In genomic region chr22:41501209-41501608, GRCh38 we compare ENCODE assay signal across 9 cellular contexts. TPM values are rescaled to one million over a fixed set of nuclear protein-coding genes. Genes with fewer than 3 reads are reported as not detected.
DNase-seq lines count a peak whose midpoint lies in the region; ATAC-seq, FAIRE-seq and TF ChIP-seq lines count a peak whose summit lies in the region.
"Had no signal": no experiment of that assay in that cellular context is flagged by ENCODE, and none has a peak within 500 bp of the region (broad histone marks: within the 10 kb centered on the region; RNA-seq: fewer than 3 reads in every experiment).

No MANE protein-coding gene starts in this region.

- in situ Hi-C loops in HepG2 (cut with HindIII; ENCODE audit: extremely low pct_ligation_motif_present, low pct_unique_long_range_greater_than_20kb) = no loop called here

- no peaks in the 10 kb centered on the region for H3K4me1 ChIP-seq in HepG2 (ENCODE audit: insufficient read depth, low read length)

- peaks cover 7% of the 10 kb centered on the region for H3K79me2 ChIP-seq in HepG2 (ENCODE audit: insufficient read depth, low read length)

- POLR2A ChIA-PET in CD4-positive, alpha-beta T cell (lab: Charles Lee) = no interaction called here
- POLR2A ChIA-PET in activated CD4-positive, alpha-beta memory T cell treated with anti-CD3 and anti-CD28 coated beads for 36 hours (lab: Charles Lee) = interaction anchor here (1.0 kb wide), 1 partner anchor 32 kb away, joined by 3 read pairs; the partner anchor contains the start of genes ACO2 and PHF5A
- POLR2A ChIA-PET in HepG2 (lab: Yijun Ruan, JAX) = no interaction called here

- peak in 1 of 10 experiments; percentile 16 for DNase-seq in CD4-positive, alpha-beta T cell
- DNase-seq in HCEC 1CT = peak; percentile 23
- DNase-seq in activated CD4-positive, alpha-beta memory T cell treated with anti-CD3 and anti-CD28 coated beads for 36 hours = peak; percentile 33
- peak; percentile 23 for DNase-seq in HepG2 (ENCODE audit: low spot score)
- DNase-seq in KG1 (lab: John Stamatoyannopoulos, UW) = no peak

- no peak overlapping the region for H3K27ac ChIP-seq in CD4-positive, alpha-beta T cell (ENCODE audit: low read depth, low read length)
- no peak overlapping the region for H3K27ac ChIP-seq in HepG2 (ENCODE audit: extremely low read length, insufficient read depth, low read length)

- H3K36me3 Mint-ChIP-seq in CD4-positive, alpha-beta T cell (ENCODE audit: low read depth) = peaks cover 57% of the 10 kb centered on the region
- H3K36me3 Mint-ChIP-seq in activated CD4-positive, alpha-beta memory T cell treated with anti-CD3 and anti-CD28 coated beads for 36 hours = peaks cover 12% of the 10 kb centered on the region

- no peak overlapping the region for H3K4me3 ChIP-seq in HepG2 (replicated peaks in 1 of 3; ENCODE audit: insufficient read depth in 1 of 3, low read depth in 2 of 3, low read length in 3 of 3)

- H2AFZ ChIP-seq in HepG2 (ENCODE audit: low read length) = no peak overlapping the region

- H3K27me3 ChIP-seq in CD4-positive, alpha-beta T cell (ENCODE audit: control insufficient read depth, insufficient read depth, low read length) = no peaks in the 10 kb centered on the region
- no peaks in the 10 kb centered on the region for H3K27me3 ChIP-seq in HepG2 (ENCODE audit: control insufficient read depth in 1 of 2, insufficient read depth in 2 of 2, low read length in 2 of 2)

- intact Hi-C loops in CD4-positive, alpha-beta T cell (cut with DNase I, micrococcal nuclease) = loop anchor here in 1 of 2 experiments (10.0 kb wide), 1 partner anchor 576 kb away; no protein-coding TSS in a partner anchor
- intact Hi-C loops in activated CD4-positive, alpha-beta memory T cell treated with anti-CD3 and anti-CD28 coated beads for 36 hours (cut with micrococcal nuclease) = no loop called here
- intact Hi-C loops in HepG2 (cut with micrococcal nuclease; ENCODE audit: unreplicated experiment) = loop anchor here (1.0 kb wide), 1 partner anchor 97 kb away; no protein-coding TSS in a partner anchor

- no peak overlapping the region for H3K4me3 Mint-ChIP-seq in CD4-positive, alpha-beta T cell
- no peak overlapping the region for H3K4me3 Mint-ChIP-seq in activated CD4-positive, alpha-beta memory T cell treated with anti-CD3 and anti-CD28 coated beads for 36 hours

- 95% methylated on average over 5 of the region's 5 CpGs for WGBS in HepG2 (ENCODE audit: low lambda C conversion rate)

- TF ChIP-seq RAD21 in HepG2 (CRISPR knock-in tag; IDR thresholded peaks at IDR 0.05) = 0 out of 2 replicates have a peak, but pooled peaks have one; percentile 38

- H3K27ac Mint-ChIP-seq in CD4-positive, alpha-beta T cell = no peak overlapping the region
- no peak overlapping the region for H3K27ac Mint-ChIP-seq in activated CD4-positive, alpha-beta memory T cell treated with anti-CD3 and anti-CD28 coated beads for 36 hours

- H3K9me3 ChIP-seq in CD4-positive, alpha-beta T cell (ENCODE audit: control insufficient read depth, low read length) = no peaks in the 10 kb centered on the region
- no peaks in the 10 kb centered on the region for H3K9me3 ChIP-seq in HepG2 (ENCODE audit: low read length)

- H3K9me3 Mint-ChIP-seq in CD4-positive, alpha-beta T cell = no peaks in the 10 kb centered on the region
- H3K9me3 Mint-ChIP-seq in activated CD4-positive, alpha-beta memory T cell treated with anti-CD3 and anti-CD28 coated beads for 36 hours = no peaks in the 10 kb centered on the region

- H3K36me3 ChIP-seq in HepG2 (replicated peaks in 1 of 2; ENCODE audit: control insufficient read depth in 1 of 2, insufficient read depth in 2 of 2, low read length in 2 of 2) = peaks cover 13 to 38% of the 10 kb centered on the region in 2 experiments

- TF ChIP-seq POLR2A in HepG2 (IDR thresholded peaks at IDR 0.05; ENCODE audit: insufficient read depth in 1 of 2, low read depth in 2 of 2, low read length in 2 of 2) = no peak

- CTCF ChIA-PET in CD4-positive, alpha-beta T cell (lab: Charles Lee) = interaction anchor here (0.5 to 2.9 kb wide), 4 partner anchors 9 to 97 kb away, joined by 3 to 20 read pairs (median 3); no protein-coding TSS in a partner anchor
- CTCF ChIA-PET in activated CD4-positive, alpha-beta memory T cell treated with anti-CD3 and anti-CD28 coated beads for 36 hours (lab: Charles Lee) = interaction anchor here (1.1 to 4.9 kb wide), 5 partner anchors 13 to 102 kb away, joined by 3 to 68 read pairs (median 4); no protein-coding TSS in a partner anchor
- CTCF ChIA-PET in HepG2 (lab: Yijun Ruan, JAX; ENCODE audit: low intra/inter-chr PET ratio, low total read pairs) = interaction anchor here (1.2 kb wide), 1 partner anchor 97 kb away, joined by 8 read pairs; no protein-coding TSS in a partner anchor

- no peak overlapping the region for H3K4me2 ChIP-seq in HepG2 (ENCODE audit: low read depth, low read length)

- TF ChIP-seq EP300 in HepG2 (IDR thresholded peaks at IDR 0.05; ENCODE audit: low read depth in 2 of 2, low read length in 2 of 2) = no peak
- no peak for TF ChIP-seq EP300 in HepG2 (CRISPR knock-in tag; IDR thresholded peaks at IDR 0.05; ENCODE audit: borderline replicate concordance)

- no TSS peak for BruUV-seq in HepG2 (replicated peaks; lab: Mats Ljungman, UMichigan)

- peak; percentile 57 for ATAC-seq in CD4-positive, alpha-beta T cell (ENCODE audit: poor library complexity)
- ATAC-seq in HepG2 = peak; percentile 79
- ATAC-seq in HG02571 (IDR thresholded peaks at IDR 0.05; ENCODE audit: unreplicated experiment) = no peak
- ATAC-seq in HG03460 (IDR thresholded peaks at IDR 0.05; ENCODE audit: unreplicated experiment) = no peak
- no peak for ATAC-seq in GM21515 (IDR thresholded peaks at IDR 0.05; ENCODE audit: unreplicated experiment)

- no peaks in the 10 kb centered on the region for H4K20me1 ChIP-seq in HepG2 (ENCODE audit: insufficient read depth, low read length)

- no peaks in the 10 kb centered on the region for H3K4me1 Mint-ChIP-seq in CD4-positive, alpha-beta T cell (ENCODE audit: low read depth)
- H3K4me1 Mint-ChIP-seq in activated CD4-positive, alpha-beta memory T cell treated with anti-CD3 and anti-CD28 coated beads for 36 hours (ENCODE audit: low read depth) = no peaks in the 10 kb centered on the region

- no peak overlapping the region for H3K9ac ChIP-seq in HepG2 (ENCODE audit: insufficient read depth, low read depth, low read length)

- no peak for FAIRE-seq in HepG2 (lab: Jason Lieb, UNC)
- FAIRE-seq: H54 had no signal

- TF ChIP-seq CTCF in CD4-positive, alpha-beta T cell (IDR thresholded peaks at IDR 0.05) = no peak
- peak; percentile 53 for TF ChIP-seq CTCF in HepG2 (CRISPR knock-in tag; IDR thresholded peaks at IDR 0.05)

- no peaks in the 10 kb centered on the region for H3K27me3 Mint-ChIP-seq in CD4-positive, alpha-beta T cell
- no peaks in the 10 kb centered on the region for H3K27me3 Mint-ChIP-seq in activated CD4-positive, alpha-beta memory T cell treated with anti-CD3 and anti-CD28 coated beads for 36 hours

RNA-seq across cellular contexts. Expression of gene ACO2, which starts 32.3 kb away (rescaled TPM):
- 10 to 100 TPM; 69.5 to 71.9 TPM for total RNA-seq in CD4-positive, alpha-beta T cell
- 100 to 1,000 TPM; 103 to 105 TPM for total RNA-seq in activated CD4-positive, alpha-beta memory T cell treated with anti-CD3 and anti-CD28 coated beads for 36 hours
- total RNA-seq in HepG2 (2016; rRNA removed; fragmentation: Illumina TruSeq; extraction: Trizol) = 39.3 and 45.6 TPM in 2 replicates
- 34.7 and 46.3 TPM in 2 replicates for total RNA-seq in HepG2 (2016; cell fraction: cytosol; rRNA removed; fragmentation: Illumina TruSeq; extraction: Trizol; ENCODE audit: low read depth)
- 35.3 and 49.1 TPM in 2 replicates for total RNA-seq in HepG2 (2016; cell fraction: insoluble cytoplasmic fraction; rRNA removed; fragmentation: Illumina TruSeq; extraction: Trizol)
- 68.4 and 83.2 TPM in 2 replicates for total RNA-seq in HepG2 (2016; cell fraction: membrane; rRNA removed; fragmentation: Illumina TruSeq; extraction: Trizol)
- total RNA-seq in HepG2 (2016; cell fraction: nucleus; rRNA removed; fragmentation: Illumina TruSeq; extraction: Trizol) = 37.1 and 37.3 TPM in 2 replicates
- polyA plus RNA-seq in HepG2 (2011; rRNA removed) = 19.2 and 19.4 TPM in 2 replicates
- polyA plus RNA-seq in HepG2 (2011; cell fraction: cytosol; rRNA removed) = 34.8 and 36.5 TPM in 2 replicates
- polyA plus RNA-seq in HepG2 (2011; cell fraction: nucleus; rRNA removed) = 61.6 and 75.9 TPM in 2 replicates
- 57.9 and 62.9 TPM in 2 replicates for polyA plus RNA-seq in HepG2 (2012)
- polyA plus RNA-seq in HepG2 (2016; cell fraction: cytosol; fragmentation: Illumina TruSeq; extraction: Trizol; ENCODE audit: low read depth) = 61.5 and 78.5 TPM in 2 replicates
- 39.9 and 50.2 TPM in 2 replicates for polyA plus RNA-seq in HepG2 (2016; cell fraction: insoluble cytoplasmic fraction; fragmentation: Illumina TruSeq; extraction: Trizol; ENCODE audit: low read depth)
- polyA plus RNA-seq in HepG2 (2016; cell fraction: membrane; fragmentation: Illumina TruSeq; extraction: Trizol; ENCODE audit: low read depth) = 77.9 and 110 TPM in 2 replicates
- 51.9 and 54.4 TPM in 2 replicates for polyA plus RNA-seq in HepG2 (2016; cell fraction: nucleus; fragmentation: Illumina TruSeq; extraction: Trizol; ENCODE audit: insufficient read depth, low read depth)
- 18.9 and 35.9 TPM in 2 replicates for polyA minus RNA-seq in HepG2 (2011; rRNA and poly(A)+ RNA removed; ENCODE audit: low replicate concordance)
- 31.6 and 35.4 TPM in 2 replicates for polyA minus RNA-seq in HepG2 (2011; cell fraction: cytosol; rRNA and poly(A)+ RNA removed)
- polyA minus RNA-seq in HepG2 (2011; cell fraction: nucleus; rRNA and poly(A)+ RNA removed) = 29.2 and 32.8 TPM in 2 replicates

RNA-seq across cellular contexts. Expression of gene PHF5A, which starts 32.7 kb away (rescaled TPM):
- total RNA-seq in CD4-positive, alpha-beta T cell = 10 to 100 TPM; 41.3 to 44.2 TPM
- total RNA-seq in activated CD4-positive, alpha-beta memory T cell treated with anti-CD3 and anti-CD28 coated beads for 36 hours = 10 to 100 TPM; 55.4 to 60.0 TPM
- total RNA-seq in HepG2 (2016; rRNA removed; fragmentation: Illumina TruSeq; extraction: Trizol) = 105 and 154 TPM in 2 replicates
- total RNA-seq in HepG2 (2016; cell fraction: cytosol; rRNA removed; fragmentation: Illumina TruSeq; extraction: Trizol; ENCODE audit: low read depth) = 34.8 TPM in 2 replicates
- 107 and 165 TPM in 2 replicates for total RNA-seq in HepG2 (2016; cell fraction: insoluble cytoplasmic fraction; rRNA removed; fragmentation: Illumina TruSeq; extraction: Trizol)
- 55.9 and 58.9 TPM in 2 replicates for total RNA-seq in HepG2 (2016; cell fraction: membrane; rRNA removed; fragmentation: Illumina TruSeq; extraction: Trizol)
- 38.4 and 43.4 TPM in 2 replicates for total RNA-seq in HepG2 (2016; cell fraction: nucleus; rRNA removed; fragmentation: Illumina TruSeq; extraction: Trizol)
- polyA plus RNA-seq in HepG2 (2011; rRNA removed) = 50.7 and 56.6 TPM in 2 replicates
- polyA plus RNA-seq in HepG2 (2011; cell fraction: cytosol; rRNA removed) = 43.0 and 50.6 TPM in 2 replicates
- polyA plus RNA-seq in HepG2 (2011; cell fraction: nucleus; rRNA removed) = 14.8 and 17.9 TPM in 2 replicates
- 42.0 and 46.3 TPM in 2 replicates for polyA plus RNA-seq in HepG2 (2012)
- 22.7 and 24.1 TPM in 2 replicates for polyA plus RNA-seq in HepG2 (2016; cell fraction: cytosol; fragmentation: Illumina TruSeq; extraction: Trizol; ENCODE audit: low read depth)
- polyA plus RNA-seq in HepG2 (2016; cell fraction: insoluble cytoplasmic fraction; fragmentation: Illumina TruSeq; extraction: Trizol; ENCODE audit: low read depth) = 141 and 153 TPM in 2 replicates
- polyA plus RNA-seq in HepG2 (2016; cell fraction: membrane; fragmentation: Illumina TruSeq; extraction: Trizol; ENCODE audit: low read depth) = 38.6 and 42.2 TPM in 2 replicates
- polyA plus RNA-seq in HepG2 (2016; cell fraction: nucleus; fragmentation: Illumina TruSeq; extraction: Trizol; ENCODE audit: insufficient read depth, low read depth) = 44.4 and 50.2 TPM in 2 replicates
- 22.2 and 41.1 TPM in 2 replicates for polyA minus RNA-seq in HepG2 (2011; rRNA and poly(A)+ RNA removed; ENCODE audit: low replicate concordance)
- 11.8 and 12.4 TPM in 2 replicates for polyA minus RNA-seq in HepG2 (2011; cell fraction: cytosol; rRNA and poly(A)+ RNA removed)
- polyA minus RNA-seq in HepG2 (2011; cell fraction: nucleus; rRNA and poly(A)+ RNA removed) = 14.3 and 15.1 TPM in 2 replicates

RNA-seq across cellular contexts. Expression of gene POLR3H, which starts 43.1 kb away (rescaled TPM):
- total RNA-seq in CD4-positive, alpha-beta T cell = 10 to 100 TPM; 13.4 to 17.3 TPM
- 10 to 100 TPM; 23.3 to 23.8 TPM for total RNA-seq in activated CD4-positive, alpha-beta memory T cell treated with anti-CD3 and anti-CD28 coated beads for 36 hours
- total RNA-seq in HepG2 (2016; rRNA removed; fragmentation: Illumina TruSeq; extraction: Trizol) = 28.6 and 30.3 TPM in 2 replicates
- 13.1 and 13.9 TPM in 2 replicates for total RNA-seq in HepG2 (2016; cell fraction: cytosol; rRNA removed; fragmentation: Illumina TruSeq; extraction: Trizol; ENCODE audit: low read depth)
- total RNA-seq in HepG2 (2016; cell fraction: insoluble cytoplasmic fraction; rRNA removed; fragmentation: Illumina TruSeq; extraction: Trizol) = 27.8 and 29.2 TPM in 2 replicates
- 33.4 and 34.4 TPM in 2 replicates for total RNA-seq in HepG2 (2016; cell fraction: membrane; rRNA removed; fragmentation: Illumina TruSeq; extraction: Trizol)
- 20.8 and 24.8 TPM in 2 replicates for total RNA-seq in HepG2 (2016; cell fraction: nucleus; rRNA removed; fragmentation: Illumina TruSeq; extraction: Trizol)
- 10.3 and 11.2 TPM in 2 replicates for polyA plus RNA-seq in HepG2 (2011; rRNA removed)
- 8.4 and 9.9 TPM in 2 replicates for polyA plus RNA-seq in HepG2 (2011; cell fraction: cytosol; rRNA removed)
- 10.0 and 10.5 TPM in 2 replicates for polyA plus RNA-seq in HepG2 (2011; cell fraction: nucleus; rRNA removed)
- 8.6 and 11.1 TPM in 2 replicates for polyA plus RNA-seq in HepG2 (2012)
- polyA plus RNA-seq in HepG2 (2016; cell fraction: cytosol; fragmentation: Illumina TruSeq; extraction: Trizol; ENCODE audit: low read depth) = 40.9 and 52.2 TPM in 2 replicates
- polyA plus RNA-seq in HepG2 (2016; cell fraction: insoluble cytoplasmic fraction; fragmentation: Illumina TruSeq; extraction: Trizol; ENCODE audit: low read depth) = 37.9 and 45.4 TPM in 2 replicates
- polyA plus RNA-seq in HepG2 (2016; cell fraction: membrane; fragmentation: Illumina TruSeq; extraction: Trizol; ENCODE audit: low read depth) = 50.3 and 61.8 TPM in 2 replicates
- polyA plus RNA-seq in HepG2 (2016; cell fraction: nucleus; fragmentation: Illumina TruSeq; extraction: Trizol; ENCODE audit: insufficient read depth, low read depth) = 38.0 and 40.7 TPM in 2 replicates
- 18.2 and 44.3 TPM in 2 replicates for polyA minus RNA-seq in HepG2 (2011; rRNA and poly(A)+ RNA removed; ENCODE audit: low replicate concordance)
- polyA minus RNA-seq in HepG2 (2011; cell fraction: cytosol; rRNA and poly(A)+ RNA removed) = 3.3 and 3.9 TPM in 2 replicates
- 16.3 and 17.3 TPM in 2 replicates for polyA minus RNA-seq in HepG2 (2011; cell fraction: nucleus; rRNA and poly(A)+ RNA removed)

RNA-seq across cellular contexts. Expression of gene TOB2, which starts 54.6 kb away (rescaled TPM):
- total RNA-seq in CD4-positive, alpha-beta T cell = 10 to 100 TPM; 21.0 to 26.7 TPM
- total RNA-seq in activated CD4-positive, alpha-beta memory T cell treated with anti-CD3 and anti-CD28 coated beads for 36 hours = 10 to 100 TPM; 34.2 TPM
- 13.7 and 16.7 TPM in 2 replicates for total RNA-seq in HepG2 (2016; rRNA removed; fragmentation: Illumina TruSeq; extraction: Trizol)
- total RNA-seq in HepG2 (2016; cell fraction: cytosol; rRNA removed; fragmentation: Illumina TruSeq; extraction: Trizol; ENCODE audit: low read depth) = 2.7 and 2.9 TPM in 2 replicates
- 14.1 and 14.3 TPM in 2 replicates for total RNA-seq in HepG2 (2016; cell fraction: insoluble cytoplasmic fraction; rRNA removed; fragmentation: Illumina TruSeq; extraction: Trizol)
- total RNA-seq in HepG2 (2016; cell fraction: membrane; rRNA removed; fragmentation: Illumina TruSeq; extraction: Trizol) = 14.6 and 15.0 TPM in 2 replicates
- 14.9 and 16.2 TPM in 2 replicates for total RNA-seq in HepG2 (2016; cell fraction: nucleus; rRNA removed; fragmentation: Illumina TruSeq; extraction: Trizol)
- 12.2 and 14.3 TPM in 2 replicates for polyA plus RNA-seq in HepG2 (2011; rRNA removed)
- polyA plus RNA-seq in HepG2 (2011; cell fraction: cytosol; rRNA removed) = 9.6 and 10.9 TPM in 2 replicates
- polyA plus RNA-seq in HepG2 (2011; cell fraction: nucleus; rRNA removed) = 20.7 and 21.6 TPM in 2 replicates
- 12.6 and 16.8 TPM in 2 replicates for polyA plus RNA-seq in HepG2 (2012)
- 2.0 TPM in 2 replicates for polyA plus RNA-seq in HepG2 (2016; cell fraction: cytosol; fragmentation: Illumina TruSeq; extraction: Trizol; ENCODE audit: low read depth)
- polyA plus RNA-seq in HepG2 (2016; cell fraction: insoluble cytoplasmic fraction; fragmentation: Illumina TruSeq; extraction: Trizol; ENCODE audit: low read depth) = 19.1 and 21.8 TPM in 2 replicates
- polyA plus RNA-seq in HepG2 (2016; cell fraction: membrane; fragmentation: Illumina TruSeq; extraction: Trizol; ENCODE audit: low read depth) = 8.7 and 9.6 TPM in 2 replicates
- polyA plus RNA-seq in HepG2 (2016; cell fraction: nucleus; fragmentation: Illumina TruSeq; extraction: Trizol; ENCODE audit: insufficient read depth, low read depth) = 31.0 and 32.7 TPM in 2 replicates
- 15.4 and 25.4 TPM in 2 replicates for polyA minus RNA-seq in HepG2 (2011; rRNA and poly(A)+ RNA removed; ENCODE audit: low replicate concordance)
- 14.9 TPM in 2 replicates for polyA minus RNA-seq in HepG2 (2011; cell fraction: cytosol; rRNA and poly(A)+ RNA removed)
- 8.5 and 10.2 TPM in 2 replicates for polyA minus RNA-seq in HepG2 (2011; cell fraction: nucleus; rRNA and poly(A)+ RNA removed)

RNA-seq across cellular contexts. Expression of gene CSDC2, which starts 59.6 kb away (rescaled TPM):
- total RNA-seq in CD4-positive, alpha-beta T cell = not detected
- total RNA-seq in activated CD4-positive, alpha-beta memory T cell treated with anti-CD3 and anti-CD28 coated beads for 36 hours = not detected
- total RNA-seq in HepG2 (2016; rRNA removed; fragmentation: Illumina TruSeq; extraction: Trizol) = 0.11 and 0.17 TPM in 2 replicates
- total RNA-seq in HepG2 (2016; cell fraction: cytosol; rRNA removed; fragmentation: Illumina TruSeq; extraction: Trizol; ENCODE audit: low read depth) = 0.18 TPM in 1 of 2 replicates, not detected in the other
- total RNA-seq in HepG2 (2016; cell fraction: insoluble cytoplasmic fraction; rRNA removed; fragmentation: Illumina TruSeq; extraction: Trizol) = 0.12 and 0.28 TPM in 2 replicates
- 0.07 and 0.09 TPM in 2 replicates for total RNA-seq in HepG2 (2016; cell fraction: membrane; rRNA removed; fragmentation: Illumina TruSeq; extraction: Trizol)
- not detected in 2 replicates for total RNA-seq in HepG2 (2016; cell fraction: nucleus; rRNA removed; fragmentation: Illumina TruSeq; extraction: Trizol)
- 0.26 and 0.47 TPM in 2 replicates for polyA plus RNA-seq in HepG2 (2011; rRNA removed)
- 0.24 and 0.38 TPM in 2 replicates for polyA plus RNA-seq in HepG2 (2011; cell fraction: cytosol; rRNA removed)
- 0.96 and 1.1 TPM in 2 replicates for polyA plus RNA-seq in HepG2 (2011; cell fraction: nucleus; rRNA removed)
- polyA plus RNA-seq in HepG2 (2012) = 0.16 and 0.33 TPM in 2 replicates
- polyA plus RNA-seq in HepG2 (2016; cell fraction: cytosol; fragmentation: Illumina TruSeq; extraction: Trizol; ENCODE audit: low read depth) = 0.03 and 0.05 TPM in 2 replicates
- polyA plus RNA-seq in HepG2 (2016; cell fraction: insoluble cytoplasmic fraction; fragmentation: Illumina TruSeq; extraction: Trizol; ENCODE audit: low read depth) = 0.41 TPM in 1 of 2 replicates, not detected in the other
- polyA plus RNA-seq in HepG2 (2016; cell fraction: membrane; fragmentation: Illumina TruSeq; extraction: Trizol; ENCODE audit: low read depth) = 0.08 and 0.15 TPM in 2 replicates
- polyA plus RNA-seq in HepG2 (2016; cell fraction: nucleus; fragmentation: Illumina TruSeq; extraction: Trizol; ENCODE audit: insufficient read depth, low read depth) = 0.22 and 0.27 TPM in 2 replicates
- polyA minus RNA-seq in HepG2 (2011; rRNA and poly(A)+ RNA removed; ENCODE audit: low replicate concordance) = 0.40 and 0.82 TPM in 2 replicates
- polyA minus RNA-seq in HepG2 (2011; cell fraction: cytosol; rRNA and poly(A)+ RNA removed) = 0.26 and 0.40 TPM in 2 replicates
- 0.12 and 0.13 TPM in 2 replicates for polyA minus RNA-seq in HepG2 (2011; cell fraction: nucleus; rRNA and poly(A)+ RNA removed)

Comparison
In these comparisons a context has a peak if more than half of its experiments do, and no peak if none do; other contexts are left out.
1. ATAC-seq: peak in CD4-positive, alpha-beta T cell (single experiment) and HepG2 (single experiment); none in HG02571 (single experiment), HG03460 (single experiment) and GM21515 (single experiment).